Comparison of ENCODE assay signal across 22 cellular contexts in genomic region chr4:188113156-188113555, GRCh38.
DNase-seq lines count a peak whose midpoint lies in the region; ATAC-seq and TF ChIP-seq lines count a peak whose summit lies in the region.
"Had no signal": no experiment of that assay in that cellular context is flagged by ENCODE, and none has a peak within 500 bp of the region (broad histone marks: within the 10 kb centered on the region; RNA-seq: fewer than 3 reads in every experiment).

No MANE protein-coding gene starts in this region.

- H3K4me3 ChIP-seq in epithelial cell of esophagus (ENCODE audit: low read length) (no peak overlapping the region), HAP-1 (no peak overlapping the region)
- H3K4me3 ChIP-seq: A549; BLaER1 treated with 17β-estradiol and CSF1 and Interleukin-3, amounts not matched to agents 10 nM and 100 nM; Peyer's patch; SK-N-MC had no signal

- POLR2A ChIA-PET in RWPE1 (lab: Yijun Ruan, JAX; ENCODE audit: low non-redundant PET): no interaction called here

- peaks cover 37% of the 10 kb centered on the region for H3K4me1 ChIP-seq in HAP-1
- H3K4me1 ChIP-seq: BLaER1 treated with 17β-estradiol and CSF1 and Interleukin-3, amounts not matched to agents 10 nM and 100 nM; Peyer's patch had no signal

- no peaks in the 10 kb centered on the region for H3K36me3 ChIP-seq in HAP-1 (replicated peaks)
- H3K36me3 ChIP-seq: BLaER1 treated with 17β-estradiol and CSF1 and Interleukin-3, amounts not matched to agents 10 nM and 100 nM; Peyer's patch had no signal

- TF ChIP-seq POLR2A in GM18505 (IDR thresholded peaks at IDR 0.05; ENCODE audit: borderline replicate concordance, extremely low read depth, insufficient read depth, insufficient read length): no peak

- in situ Hi-C loops in HAP-1 (cut with MboI; ENCODE audit: low sequenced_read_pairs): no loop called here

- H3K9me3 ChIP-seq in HAP-1: no peaks in the 10 kb centered on the region
- H3K9me3 ChIP-seq: A549; BLaER1 treated with 17β-estradiol and CSF1 and Interleukin-3, amounts not matched to agents 10 nM and 100 nM; Peyer's patch had no signal

- ATAC-seq in GM18505 (IDR thresholded peaks at IDR 0.05; ENCODE audit: unreplicated experiment) (no peak), HG03521 (IDR thresholded peaks at IDR 0.05; ENCODE audit: unreplicated experiment) (no peak)
- ATAC-seq: A549; CD8-positive, alpha-beta T cell had no signal

- peak; percentile 16 for DNase-seq in HCEC 1CT
- peak; percentile 90 for DNase-seq in RWPE1 (ENCODE audit: low spot score)
- peak; percentile 99 for DNase-seq in epithelial cell of esophagus (ENCODE audit: low read depth)
- DNase-seq in putamen (ENCODE audit: low spot score): peak; percentile 35
- no peak for DNase-seq in HAP-1 (ENCODE audit: low spot score in 2 of 2)
- DNase-seq: Calu3; CD8-positive, alpha-beta T cell; DMS53; KG1; NCI-H1048; NCI-H1436; NCI-H2029; NCI-H2171; NCI-H446 treated with DMSO at 0.1 percent for 48 hours; Peyer's patch; SHP77; T-helper 1 cell had no signal

- TF ChIP-seq CTCF in RWPE1 (conservative IDR thresholded peaks at IDR 0.05; ENCODE audit: low read depth) (no peak), epithelial cell of esophagus (IDR thresholded peaks at IDR 0.05; ENCODE audit: insufficient read depth, low read depth, low read length, missing control alignments) (no peak)

- CTCF ChIA-PET in RWPE1 (lab: Yijun Ruan, JAX): no interaction called here

- H3K27me3 ChIP-seq in HAP-1 (ENCODE audit: low read depth): no peaks in the 10 kb centered on the region
- H3K27me3 ChIP-seq: BLaER1 treated with 17β-estradiol and CSF1 and Interleukin-3, amounts not matched to agents 10 nM and 100 nM; Peyer's patch had no signal

- H3K27ac ChIP-seq in RWPE1: peak overlapping the region; percentile 72
- H3K27ac ChIP-seq: BLaER1 treated with 17β-estradiol and CSF1 and Interleukin-3, amounts not matched to agents 10 nM and 100 nM; Peyer's patch; SK-N-MC had no signal

Comparison
In these comparisons a context has a peak if more than half of its experiments do, and no peak if none do; other contexts are left out.
1. DNase-seq: peak in HCEC 1CT (single experiment), RWPE1 (single experiment), epithelial cell of esophagus (single experiment) and putamen (single experiment); none in HAP-1 (0 of 2).